1 cellular context compared by ENCODE assay signal in the genomic region with DNA sequence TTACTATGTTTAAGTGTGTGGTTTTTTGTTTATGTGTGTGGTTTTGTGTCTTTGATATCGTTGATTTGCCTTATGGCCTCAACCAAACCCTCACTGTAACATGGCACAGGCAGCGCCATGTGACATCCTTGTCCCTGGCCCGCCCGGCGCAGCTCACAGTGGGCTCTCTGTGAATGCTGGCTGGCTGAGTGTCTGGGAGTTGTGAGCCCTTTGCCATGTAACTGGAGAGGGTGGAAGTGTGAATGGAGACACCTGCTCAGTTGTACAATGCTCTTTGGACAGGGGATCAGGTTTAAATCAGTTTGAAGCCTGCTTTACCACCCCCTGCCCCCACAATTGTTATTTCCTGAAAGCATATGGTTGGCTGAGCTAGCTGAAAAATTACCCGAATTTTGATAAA.
TF ChIP-seq lines count a peak whose summit lies in the region.

No MANE protein-coding gene starts in this region.

TF ChIP-seq in GM23338, 12 proteins besides CTCF, POLR2A, EP300 and RAD21:
- TF ChIP-seq, protein P1, sequence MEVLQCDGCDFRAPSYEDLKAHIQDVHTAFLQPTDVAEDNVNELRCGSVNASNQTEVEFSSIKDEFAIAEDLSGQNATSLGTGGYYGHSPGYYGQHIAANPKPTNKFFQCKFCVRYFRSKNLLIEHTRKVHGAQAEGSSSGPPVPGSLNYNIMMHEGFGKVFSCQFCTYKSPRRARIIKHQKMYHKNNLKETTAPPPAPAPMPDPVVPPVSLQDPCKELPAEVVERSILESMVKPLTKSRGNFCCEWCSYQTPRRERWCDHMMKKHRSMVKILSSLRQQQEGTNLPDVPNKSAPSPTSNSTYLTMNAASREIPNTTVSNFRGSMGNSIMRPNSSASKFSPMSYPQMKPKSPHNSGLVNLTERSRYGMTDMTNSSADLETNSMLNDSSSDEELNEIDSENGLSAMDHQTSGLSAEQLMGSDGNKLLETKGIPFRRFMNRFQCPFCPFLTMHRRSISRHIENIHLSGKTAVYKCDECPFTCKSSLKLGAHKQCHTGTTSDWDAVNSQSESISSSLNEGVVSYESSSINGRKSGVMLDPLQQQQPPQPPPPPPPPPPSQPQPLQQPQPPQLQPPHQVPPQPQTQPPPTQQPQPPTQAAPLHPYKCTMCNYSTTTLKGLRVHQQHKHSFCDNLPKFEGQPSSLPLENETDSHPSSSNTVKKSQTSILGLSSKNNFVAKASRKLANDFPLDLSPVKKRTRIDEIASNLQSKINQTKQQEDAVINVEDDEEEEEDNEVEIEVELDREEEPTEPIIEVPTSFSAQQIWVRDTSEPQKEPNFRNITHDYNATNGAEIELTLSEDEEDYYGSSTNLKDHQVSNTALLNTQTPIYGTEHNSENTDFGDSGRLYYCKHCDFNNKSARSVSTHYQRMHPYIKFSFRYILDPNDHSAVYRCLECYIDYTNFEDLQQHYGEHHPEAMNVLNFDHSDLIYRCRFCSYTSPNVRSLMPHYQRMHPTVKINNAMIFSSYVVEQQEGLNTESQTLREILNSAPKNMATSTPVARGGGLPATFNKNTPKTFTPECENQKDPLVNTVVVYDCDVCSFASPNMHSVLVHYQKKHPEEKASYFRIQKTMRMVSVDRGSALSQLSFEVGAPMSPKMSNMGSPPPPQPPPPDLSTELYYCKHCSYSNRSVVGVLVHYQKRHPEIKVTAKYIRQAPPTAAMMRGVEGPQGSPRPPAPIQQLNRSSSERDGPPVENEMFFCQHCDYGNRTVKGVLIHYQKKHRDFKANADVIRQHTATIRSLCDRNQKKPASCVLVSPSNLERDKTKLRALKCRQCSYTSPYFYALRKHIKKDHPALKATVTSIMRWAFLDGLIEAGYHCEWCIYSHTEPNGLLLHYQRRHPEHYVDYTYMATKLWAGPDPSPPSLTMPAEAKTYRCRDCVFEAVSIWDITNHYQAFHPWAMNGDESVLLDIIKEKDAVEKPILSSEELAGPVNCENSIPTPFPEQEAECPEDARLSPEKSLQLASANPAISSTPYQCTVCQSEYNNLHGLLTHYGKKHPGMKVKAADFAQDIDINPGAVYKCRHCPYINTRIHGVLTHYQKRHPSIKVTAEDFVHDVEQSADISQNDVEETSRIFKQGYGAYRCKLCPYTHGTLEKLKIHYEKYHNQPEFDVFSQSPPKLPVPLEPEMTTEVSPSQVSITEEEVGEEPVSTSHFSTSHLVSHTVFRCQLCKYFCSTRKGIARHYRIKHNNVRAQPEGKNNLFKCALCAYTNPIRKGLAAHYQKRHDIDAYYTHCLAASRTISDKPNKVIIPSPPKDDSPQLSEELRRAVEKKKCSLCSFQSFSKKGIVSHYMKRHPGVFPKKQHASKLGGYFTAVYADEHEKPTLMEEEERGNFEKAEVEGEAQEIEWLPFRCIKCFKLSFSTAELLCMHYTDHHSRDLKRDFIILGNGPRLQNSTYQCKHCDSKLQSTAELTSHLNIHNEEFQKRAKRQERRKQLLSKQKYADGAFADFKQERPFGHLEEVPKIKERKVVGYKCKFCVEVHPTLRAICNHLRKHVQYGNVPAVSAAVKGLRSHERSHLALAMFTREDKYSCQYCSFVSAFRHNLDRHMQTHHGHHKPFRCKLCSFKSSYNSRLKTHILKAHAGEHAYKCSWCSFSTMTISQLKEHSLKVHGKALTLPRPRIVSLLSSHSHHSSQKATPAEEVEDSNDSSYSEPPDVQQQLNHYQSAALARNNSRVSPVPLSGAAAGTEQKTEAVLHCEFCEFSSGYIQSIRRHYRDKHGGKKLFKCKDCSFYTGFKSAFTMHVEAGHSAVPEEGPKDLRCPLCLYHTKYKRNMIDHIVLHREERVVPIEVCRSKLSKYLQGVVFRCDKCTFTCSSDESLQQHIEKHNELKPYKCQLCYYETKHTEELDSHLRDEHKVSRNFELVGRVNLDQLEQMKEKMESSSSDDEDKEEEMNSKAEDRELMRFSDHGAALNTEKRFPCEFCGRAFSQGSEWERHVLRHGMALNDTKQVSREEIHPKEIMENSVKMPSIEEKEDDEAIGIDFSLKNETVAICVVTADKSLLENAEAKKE (CRISPR knock-in tag; IDR thresholded peaks at IDR 0.05): no peak
- TF ChIP-seq NANOG (IDR thresholded peaks at IDR 0.05; ENCODE audit: borderline replicate concordance) (no peak), ZNF331 (CRISPR knock-in tag; IDR thresholded peaks at IDR 0.05; ENCODE audit: low read depth) (no peak), JUNB (IDR thresholded peaks at IDR 0.05; ENCODE audit: unreplicated experiment) (no peak), STAT1 (IDR thresholded peaks at IDR 0.05; ENCODE audit: unreplicated experiment) (no peak), EZH2 (IDR thresholded peaks at IDR 0.05; ENCODE audit: low read depth, unreplicated experiment) (no peak), CREB1 (CRISPR knock-in tag; IDR thresholded peaks at IDR 0.05; ENCODE audit: low read depth) (no peak), POLR2AphosphoS5 (IDR thresholded peaks at IDR 0.05; ENCODE audit: low read depth) (no peak), EZH2phosphoT487 (IDR thresholded peaks at IDR 0.05; ENCODE audit: unreplicated experiment) (no peak), ZNF114 (CRISPR knock-in tag; IDR thresholded peaks at IDR 0.05) (no peak)
- TF ChIP-seq, protein P2, sequence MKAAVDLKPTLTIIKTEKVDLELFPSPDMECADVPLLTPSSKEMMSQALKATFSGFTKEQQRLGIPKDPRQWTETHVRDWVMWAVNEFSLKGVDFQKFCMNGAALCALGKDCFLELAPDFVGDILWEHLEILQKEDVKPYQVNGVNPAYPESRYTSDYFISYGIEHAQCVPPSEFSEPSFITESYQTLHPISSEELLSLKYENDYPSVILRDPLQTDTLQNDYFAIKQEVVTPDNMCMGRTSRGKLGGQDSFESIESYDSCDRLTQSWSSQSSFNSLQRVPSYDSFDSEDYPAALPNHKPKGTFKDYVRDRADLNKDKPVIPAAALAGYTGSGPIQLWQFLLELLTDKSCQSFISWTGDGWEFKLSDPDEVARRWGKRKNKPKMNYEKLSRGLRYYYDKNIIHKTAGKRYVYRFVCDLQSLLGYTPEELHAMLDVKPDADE (IDR thresholded peaks at IDR 0.05): no peak
- TF ChIP-seq, protein P3, sequence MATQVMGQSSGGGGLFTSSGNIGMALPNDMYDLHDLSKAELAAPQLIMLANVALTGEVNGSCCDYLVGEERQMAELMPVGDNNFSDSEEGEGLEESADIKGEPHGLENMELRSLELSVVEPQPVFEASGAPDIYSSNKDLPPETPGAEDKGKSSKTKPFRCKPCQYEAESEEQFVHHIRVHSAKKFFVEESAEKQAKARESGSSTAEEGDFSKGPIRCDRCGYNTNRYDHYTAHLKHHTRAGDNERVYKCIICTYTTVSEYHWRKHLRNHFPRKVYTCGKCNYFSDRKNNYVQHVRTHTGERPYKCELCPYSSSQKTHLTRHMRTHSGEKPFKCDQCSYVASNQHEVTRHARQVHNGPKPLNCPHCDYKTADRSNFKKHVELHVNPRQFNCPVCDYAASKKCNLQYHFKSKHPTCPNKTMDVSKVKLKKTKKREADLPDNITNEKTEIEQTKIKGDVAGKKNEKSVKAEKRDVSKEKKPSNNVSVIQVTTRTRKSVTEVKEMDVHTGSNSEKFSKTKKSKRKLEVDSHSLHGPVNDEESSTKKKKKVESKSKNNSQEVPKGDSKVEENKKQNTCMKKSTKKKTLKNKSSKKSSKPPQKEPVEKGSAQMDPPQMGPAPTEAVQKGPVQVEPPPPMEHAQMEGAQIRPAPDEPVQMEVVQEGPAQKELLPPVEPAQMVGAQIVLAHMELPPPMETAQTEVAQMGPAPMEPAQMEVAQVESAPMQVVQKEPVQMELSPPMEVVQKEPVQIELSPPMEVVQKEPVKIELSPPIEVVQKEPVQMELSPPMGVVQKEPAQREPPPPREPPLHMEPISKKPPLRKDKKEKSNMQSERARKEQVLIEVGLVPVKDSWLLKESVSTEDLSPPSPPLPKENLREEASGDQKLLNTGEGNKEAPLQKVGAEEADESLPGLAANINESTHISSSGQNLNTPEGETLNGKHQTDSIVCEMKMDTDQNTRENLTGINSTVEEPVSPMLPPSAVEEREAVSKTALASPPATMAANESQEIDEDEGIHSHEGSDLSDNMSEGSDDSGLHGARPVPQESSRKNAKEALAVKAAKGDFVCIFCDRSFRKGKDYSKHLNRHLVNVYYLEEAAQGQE (IDR thresholded peaks at IDR 0.05; ENCODE audit: unreplicated experiment): no peak
